Comparison of ENCODE assay signal across 8 cellular contexts in genomic region chr2:189762229-189762550, GRCh38. TPM values are rescaled to one million over a fixed set of nuclear protein-coding genes. Genes with fewer than 3 reads are reported as not detected.
A peak's percentile ranks its signal among the peaks of the same experiment; 100 is the strongest.
DNase-seq lines count a peak whose midpoint lies in the region; ATAC-seq, FAIRE-seq and TF ChIP-seq lines count a peak whose summit lies in the region.

No MANE protein-coding gene starts in this region.

- no peak for ATAC-seq in GM19452 (IDR thresholded peaks at IDR 0.05; ENCODE audit: unreplicated experiment)

- FAIRE-seq in urothelium cell line (lab: Jason Lieb, UNC), result no peak

- no peak for TF ChIP-seq EP300 in sigmoid colon (IDR thresholded peaks at IDR 0.05)

- H3K27ac ChIP-seq in VCaP, result peak overlapping the region; percentile 91
- H3K27ac ChIP-seq in sigmoid colon, result peak overlapping the region; percentile 88 to 93 (median 89)

- in situ Hi-C loops in GM13976 (cut with MboI; ENCODE audit: low sequenced_read_pairs, unreplicated experiment), result no loop called here

- no peak for DNase-seq in GM12865 (ENCODE audit: low read depth)
- no peak for DNase-seq in fibroblast of villous mesenchyme (ENCODE audit: low read depth)
- DNase-seq in sigmoid colon, result no peak
- DNase-seq in GM13976 (ENCODE audit: low spot score), result no peak
- no peak for DNase-seq in mesenteric fat pad (ENCODE audit: low spot score)
- DNase-seq in urothelium cell line (ENCODE audit: low spot score), result no peak

- H3K4me3 ChIP-seq in GM12865 (ENCODE audit: low read depth, low read length) (peak overlapping the region; percentile 100), fibroblast of villous mesenchyme (ENCODE audit: low read depth, low read length) (peak overlapping the region; percentile 99), sigmoid colon (peak overlapping the region; percentile 64 to 74 (median 71))

- 0 to 1% methylated on average over 7 of the region's 7 CpGs for WGBS in sigmoid colon, 2 donors

- intact Hi-C loops in sigmoid colon (cut with DNase I), result loop anchor here (2.0 kb wide), 2 partner anchors 23 to 101 kb away; partner anchors contain the start of genes ASNSD1, ORMDL1 and PMS1

- H3K4me1 ChIP-seq in sigmoid colon, result peaks cover 0 to 13% (median 9%) of the 10 kb centered on the region in 4 donors

- no peaks in the 10 kb centered on the region for H3K27me3 ChIP-seq in sigmoid colon

- TF ChIP-seq POLR2A in sigmoid colon (IDR thresholded peaks at IDR 0.05), result no peak

- peaks cover 0 to 9% (median 2%) of the 10 kb centered on the region in 4 donors for H3K36me3 ChIP-seq in sigmoid colon

- no peak for TF ChIP-seq CTCF in GM12865 (IDR thresholded peaks at IDR 0.05; ENCODE audit: insufficient read depth, low read depth, low read length, missing control alignments)
- TF ChIP-seq CTCF in VCaP (conservative IDR thresholded peaks at IDR 0.05), result no peak
- TF ChIP-seq CTCF in fibroblast of villous mesenchyme (IDR thresholded peaks at IDR 0.05; ENCODE audit: insufficient read depth, low read depth, low read length), result no peak
- no peak for TF ChIP-seq CTCF in sigmoid colon (IDR thresholded peaks at IDR 0.05)
- TF ChIP-seq CTCF in GM13976 (IDR thresholded peaks at IDR 0.05; ENCODE audit: borderline replicate concordance, control extremely low read depth, extremely low read depth, insufficient read depth, missing control alignments), result no peak

- H3K9me3 ChIP-seq in sigmoid colon, result no peaks in the 10 kb centered on the region

RNA-seq across cellular contexts. Expression of gene OSGEPL1, which starts 0.4 kb away (rescaled TPM):
- 7.4 and 12.5 TPM in 2 replicates for total RNA-seq in fibroblast of villous mesenchyme
- total RNA-seq in sigmoid colon, result 1 to 10 TPM; 5.2 to 10.0 (median 6.7) TPM
- polyA plus RNA-seq in sigmoid colon, result 1 to 10 TPM; 1.2 to 4.3 (median 2.3) TPM
- 3.9 TPM for total RNA-seq in mesenteric fat pad

RNA-seq across cellular contexts. Expression of gene ORMDL1, which starts 21.9 kb away (rescaled TPM):
- total RNA-seq in fibroblast of villous mesenchyme, result 32.9 and 57.4 TPM in 2 replicates
- 10 to 100 TPM; 56.3 to 83.9 (median 64.0) TPM for total RNA-seq in sigmoid colon
- polyA plus RNA-seq in sigmoid colon, result 10 to 100 TPM; 18.7 to 43.6 (median 25.2) TPM
- total RNA-seq in mesenteric fat pad, result 63.7 TPM

RNA-seq across cellular contexts. Expression of gene PMS1, which starts 22.1 kb away (rescaled TPM):
- 19.3 and 40.2 TPM in 2 replicates for total RNA-seq in fibroblast of villous mesenchyme
- total RNA-seq in sigmoid colon, result 10 to 100 TPM; 15.1 to 17.7 (median 17.5) TPM
- polyA plus RNA-seq in sigmoid colon, result 1 to 10 TPM; 4.4 to 6.7 (median 4.8) TPM
- total RNA-seq in mesenteric fat pad, result 25.6 TPM
